Comparison of ENCODE assay signal across 32 cellular contexts in genomic region chr21:40938078-40938477, GRCh38.
"Had no signal": no experiment of that assay in that cellular context is flagged by ENCODE, and none has a peak within 500 bp of the region (broad histone marks: within the 10 kb centered on the region; RNA-seq: fewer than 3 reads in every experiment).

No MANE protein-coding gene starts in this region.

- H3K9me3 ChIP-seq: adrenal gland, body of pancreas, colonic mucosa, gastroesophageal sphincter had no signal

- H3K27ac Mint-ChIP-seq: activated B cell treated with CpG ODN at 0.5 μM for 24 hours; activated CD8-positive, alpha-beta T cell treated with anti-CD3 and anti-CD28 coated beads for 36 hours; activated naive CD4-positive, alpha-beta T cell treated with anti-CD3 and anti-CD28 coated beads for 36 hours; activated naive CD4-positive, alpha-beta T cell treated with anti-CD3 and anti-CD28 coated beads, Interleukin-2, amount 50 U/mL, for 24 hours; activated naive CD8-positive, alpha-beta T cell treated with anti-CD3 and anti-CD28 coated beads for 36 hours; activated naive CD8-positive, alpha-beta T cell treated with anti-CD3 and anti-CD28 coated beads, Interleukin-2, amount 50 U/mL, for 24 hours; activated T-helper 1 cell treated with anti-CD3 and anti-CD28 coated beads, Interleukin-12 subunit alpha, Interleukin-12 subunit beta, Interleukin-2, Interleukin-4 antibody, amounts not matched to agents 30 ng/mL and 10 ng/mL and 1 ng/mL, durations not matched to agents 14 hours and 24 hours and 36 hours; activated T-helper 2 cell treated with anti-CD3 and anti-CD28 coated beads, Interferon-gamma antibody, Interleukin-2, Interleukin-4, amounts not matched to agents 10 μg/mL and 5 μg/mL and 100 μg/mL, durations not matched to agents 14 hours and 24 hours and 36 hours; T-helper 17 cell; T-helper 2 cell treated with Interferon-gamma antibody and Interleukin-4, amounts not matched to agents 5 μg/mL and 100 μg/mL, for 36 hours had no signal

- H3K36me3 Mint-ChIP-seq: activated naive CD4-positive, alpha-beta T cell treated with anti-CD3 and anti-CD28 coated beads, Interleukin-2, amount 50 U/mL, for 24 hours; activated naive CD8-positive, alpha-beta T cell treated with anti-CD3 and anti-CD28 coated beads for 36 hours had no signal

- H3K4me1 ChIP-seq: adrenal gland, body of pancreas, colonic mucosa, gastroesophageal sphincter had no signal

- H3K4me1 Mint-ChIP-seq: activated B cell treated with CpG ODN at 0.5 μM for 24 hours; activated naive CD4-positive, alpha-beta T cell treated with anti-CD3 and anti-CD28 coated beads, Interleukin-2, amount 50 U/mL, for 24 hours; activated naive CD8-positive, alpha-beta T cell treated with anti-CD3 and anti-CD28 coated beads for 36 hours; activated naive CD8-positive, alpha-beta T cell treated with anti-CD3 and anti-CD28 coated beads, Interleukin-2, amount 50 U/mL, for 24 hours; T-helper 17 cell had no signal

- DNase-seq: activated B cell treated with CpG ODN at 0.5 μM for 24 hours; activated CD4-positive, alpha-beta T cell treated with anti-CD3 and anti-CD28 coated beads for 48 hours; activated CD4-positive, alpha-beta T cell treated with anti-CD3 and anti-CD28 coated beads, Interleukin-2, amount 50 U/mL, for 1 hour; activated CD4-positive, alpha-beta T cell treated with anti-CD3 and anti-CD28 coated beads, Interleukin-2, amount 50 U/mL, for 48 hours; activated CD8-positive, alpha-beta memory T cell treated with anti-CD3 and anti-CD28 coated beads for 24 hours; activated CD8-positive, alpha-beta T cell treated with anti-CD3 and anti-CD28 coated beads for 36 hours; activated effector memory CD4-positive, alpha-beta T cell treated with anti-CD3 and anti-CD28 coated beads, Interleukin-2, amount 50 U/mL, for 16 hours; activated naive CD4-positive, alpha-beta T cell treated with anti-CD3 and anti-CD28 coated beads for 36 hours; activated naive CD8-positive, alpha-beta T cell treated with anti-CD3 and anti-CD28 coated beads for 36 hours; activated naive CD8-positive, alpha-beta T cell treated with anti-CD3 and anti-CD28 coated beads, Interleukin-2, amount 50 U/mL, for 24 hours; activated T-cell treated with anti-CD3 and anti-CD28 coated beads, Interleukin-2, amount 50 U/mL, for 1 hour; activated T-cell treated with anti-CD3 and anti-CD28 coated beads, Interleukin-2, amount 50 U/mL, for 48 hours; adrenal gland; amygdala; aorta; body of pancreas; central memory CD4-positive, alpha-beta T cell; cerebellar nuclear complex; colonic mucosa; effector CD8-positive, alpha-beta T cell; foreskin melanocyte; T-helper 1 cell; T-helper 17 cell; T1000; WERI-Rb-1 had no signal

- H3K36me3 ChIP-seq: adrenal gland, colonic mucosa, gastroesophageal sphincter, WERI-Rb-1 had no signal

- H3K27me3 ChIP-seq: adrenal gland, body of pancreas, colonic mucosa had no signal

- H3K27me3 Mint-ChIP-seq: activated B cell treated with CpG ODN at 0.5 μM for 24 hours had no signal

- H3K4me3 Mint-ChIP-seq: activated B cell treated with CpG ODN at 0.5 μM for 24 hours; activated CD8-positive, alpha-beta T cell treated with anti-CD3 and anti-CD28 coated beads for 36 hours; activated naive CD4-positive, alpha-beta T cell treated with anti-CD3 and anti-CD28 coated beads for 36 hours; activated naive CD4-positive, alpha-beta T cell treated with anti-CD3 and anti-CD28 coated beads, Interleukin-2, amount 50 U/mL, for 24 hours; activated naive CD8-positive, alpha-beta T cell treated with anti-CD3 and anti-CD28 coated beads for 36 hours; activated naive CD8-positive, alpha-beta T cell treated with anti-CD3 and anti-CD28 coated beads, Interleukin-2, amount 50 U/mL, for 24 hours; activated T-helper 1 cell treated with anti-CD3 and anti-CD28 coated beads, Interleukin-12 subunit alpha, Interleukin-12 subunit beta, Interleukin-2, Interleukin-4 antibody, amounts not matched to agents 30 ng/mL and 10 ng/mL and 1 ng/mL, durations not matched to agents 14 hours and 24 hours and 36 hours; T-helper 17 cell; T-helper 2 cell treated with Interferon-gamma antibody and Interleukin-4, amounts not matched to agents 5 μg/mL and 100 μg/mL, for 36 hours had no signal

- H3K27ac ChIP-seq: adrenal gland, body of pancreas, colonic mucosa, gastroesophageal sphincter, WERI-Rb-1 had no signal

- ATAC-seq: activated CD4-positive, CD25-positive, alpha-beta regulatory T cell treated with anti-CD3 and anti-CD28 coated beads, Interleukin-2, amount 50 U/mL, for 24 hours; activated CD8-positive, alpha-beta T cell treated with anti-CD3 and anti-CD28 coated beads for 36 hours; activated naive CD8-positive, alpha-beta T cell treated with anti-CD3 and anti-CD28 coated beads, Interleukin-2, amount 50 U/mL, for 24 hours; body of pancreas; esophagus mucosa; gastroesophageal sphincter; T-helper 17 cell had no signal

- H3K9me3 Mint-ChIP-seq: activated B cell treated with CpG ODN at 0.5 μM for 24 hours; activated naive CD4-positive, alpha-beta T cell treated with anti-CD3 and anti-CD28 coated beads for 36 hours; activated naive CD4-positive, alpha-beta T cell treated with anti-CD3 and anti-CD28 coated beads, Interleukin-2, amount 50 U/mL, for 24 hours; activated naive CD8-positive, alpha-beta T cell treated with anti-CD3 and anti-CD28 coated beads for 36 hours; activated naive CD8-positive, alpha-beta T cell treated with anti-CD3 and anti-CD28 coated beads, Interleukin-2, amount 50 U/mL, for 24 hours had no signal

- H3K4me3 ChIP-seq: adrenal gland, body of pancreas, colonic mucosa, gastroesophageal sphincter had no signal
